Comparison of ENCODE assay signal across 3 cellular contexts in genomic region chr12:66268562-66268961, GRCh38.
A peak's percentile ranks its signal among the peaks of the same experiment; 100 is the strongest.
TF ChIP-seq lines count a peak whose summit lies in the region.

No MANE protein-coding gene starts in this region.

TF ChIP-seq in SK-N-SH, 30 proteins besides CTCF, POLR2A, EP300 and RAD21:
- TF ChIP-seq NRF1 (IDR thresholded peaks at IDR 0.05; ENCODE audit: low read depth, low read length) (no peak), MAX (IDR thresholded peaks at IDR 0.05; ENCODE audit: low read depth) (no peak), MXI1 (IDR thresholded peaks at IDR 0.05; ENCODE audit: low read depth, low read length) (no peak), TAF1 (IDR thresholded peaks at IDR 0.05; ENCODE audit: borderline replicate concordance, low read depth, low read length) (no peak), TEAD4 (IDR thresholded peaks at IDR 0.05; ENCODE audit: borderline replicate concordance, insufficient read depth) (no peak), RFX5 (IDR thresholded peaks at IDR 0.05; ENCODE audit: low read length) (no peak), TCF12 (IDR thresholded peaks at IDR 0.05) (no peak), GABPA (IDR thresholded peaks at IDR 0.05; ENCODE audit: low read depth) (no peak), ZBTB33 (IDR thresholded peaks at IDR 0.05; ENCODE audit: borderline replicate concordance, low read depth) (no peak), FOXJ3 (CRISPR knock-in tag; IDR thresholded peaks at IDR 0.05) (no peak), SIN3A (IDR thresholded peaks at IDR 0.05; ENCODE audit: borderline replicate concordance, low read depth, low read length) (no peak), FOXM1 (IDR thresholded peaks at IDR 0.05; ENCODE audit: low read depth) (no peak), FOSL2 (IDR thresholded peaks at IDR 0.05; ENCODE audit: borderline replicate concordance, low read depth) (no peak), REST (IDR thresholded peaks at IDR 0.05; ENCODE audit: low read depth, low read length) (no peak), RXRA (IDR thresholded peaks at IDR 0.05; ENCODE audit: borderline replicate concordance, low read depth) (no peak)

TF ChIP-seq in SK-N-SH treated with all-trans-retinoic acid at 6 μM for 48 hours, 23 proteins besides CTCF, POLR2A, EP300 and RAD21:
- TF ChIP-seq TSHZ2 (CRISPR knock-in tag; IDR thresholded peaks at IDR 0.05) = no peak
- TF ChIP-seq ZNF565 (CRISPR knock-in tag; conservative IDR thresholded peaks at IDR 0.05; ENCODE audit: low read depth) = no peak
- TF ChIP-seq PPARA (CRISPR knock-in tag; IDR thresholded peaks at IDR 0.05; ENCODE audit: borderline replicate concordance) = no peak

TF ChIP-seq in GM12878, 131 proteins besides CTCF, POLR2A, EP300 and RAD21:
- TF ChIP-seq EZH2 (IDR thresholded peaks at IDR 0.05; ENCODE audit: borderline replicate concordance, control insufficient read depth, low read depth, low read length) (no peak), PKNOX1 (IDR thresholded peaks at IDR 0.05) (peak; percentile 59), RELB (IDR thresholded peaks at IDR 0.05; ENCODE audit: low read depth) (peak; percentile 73), ATF7 (IDR thresholded peaks at IDR 0.05; ENCODE audit: low read depth) (0 out of 2 replicates have a peak, but pooled peaks have one; percentile 22), DPF2 (IDR thresholded peaks at IDR 0.05) (0 out of 2 replicates have a peak, but pooled peaks have one; percentile 35), NFIC (IDR thresholded peaks at IDR 0.05; ENCODE audit: low read depth, low read length) (peak; percentile 42; the same call in 1 of the 2 replicates), MTA2 (IDR thresholded peaks at IDR 0.05; ENCODE audit: low read depth) (peak; percentile 21; the same call in 1 of the 2 replicates), MTA3 (IDR thresholded peaks at IDR 0.05; ENCODE audit: borderline replicate concordance, low read length) (0 out of 2 replicates have a peak, but pooled peaks have one; percentile 9), BHLHE40 (IDR thresholded peaks at IDR 0.05; ENCODE audit: borderline replicate concordance in 1 of 2, low read depth in 2 of 2, low read length in 1 of 2) (no peak), SKIL (IDR thresholded peaks at IDR 0.05; ENCODE audit: low read depth, poor library complexity, severe bottlenecking) (peak; percentile 34), SPI1 (IDR thresholded peaks at IDR 0.05; ENCODE audit: borderline replicate concordance, insufficient read depth, low read depth, low read length) (peak; percentile 89), GABPA (IDR thresholded peaks at IDR 0.05; ENCODE audit: low read depth) (0 out of 2 replicates have a peak, but pooled peaks have one; percentile 12), SIN3A (IDR thresholded peaks at IDR 0.05; ENCODE audit: low read depth, low read length) (no peak), IKZF1 (conservative IDR thresholded peaks at IDR 0.05) (peak; percentile 67; the same call in 1 of the 2 replicates), HDGF (IDR thresholded peaks at IDR 0.05) (0 out of 2 replicates have a peak, but pooled peaks have one; percentile 9), IKZF2 (IDR thresholded peaks at IDR 0.05) (peak; percentile 75 to 85), EED (IDR thresholded peaks at IDR 0.05; ENCODE audit: low read depth) (peak; percentile 64), MLLT1 (IDR thresholded peaks at IDR 0.05) (no peak)
